In genomic region chr6:14280766-14281293, GRCh38 we compare ENCODE assay signal across 18 cellular contexts.
DNase-seq lines count a peak whose midpoint lies in the region; ATAC-seq, FAIRE-seq and TF ChIP-seq lines count a peak whose summit lies in the region.
"Had no signal": no experiment of that assay in that cellular context is flagged by ENCODE, and none has a peak within 500 bp of the region (broad histone marks: within the 10 kb centered on the region; RNA-seq: fewer than 3 reads in every experiment).

No MANE protein-coding gene starts in this region.

- ATAC-seq in body of pancreas = no peak
- ATAC-seq: activated CD8-positive, alpha-beta T cell treated with anti-CD3 and anti-CD28 coated beads for 36 hours; T-helper 17 cell had no signal

- no peaks in the 10 kb centered on the region for H3K36me3 ChIP-seq in H1 (ENCODE audit: control insufficient read depth in 2 of 4, insufficient read depth in 4 of 4, low read length in 3 of 4)
- no peaks in the 10 kb centered on the region for H3K36me3 ChIP-seq in neuronal stem cell (replicated peaks in 1 of 2; ENCODE audit: control insufficient read depth in 2 of 2, insufficient read depth in 2 of 2, low read length in 2 of 2)
- no peaks in the 10 kb centered on the region for H3K36me3 ChIP-seq in suprapubic skin
- H3K36me3 ChIP-seq in body of pancreas (replicated peaks in 1 of 2; ENCODE audit: insufficient read depth in 1 of 2, low read depth in 2 of 2) = no peaks in the 10 kb centered on the region

- H3K4ac ChIP-seq in H1 (replicated peaks; ENCODE audit: insufficient read length, low read depth, low read length) (peak overlapping the region; percentile 61), neuronal stem cell (ENCODE audit: low read length) (no peak overlapping the region)

- H2AFZ ChIP-seq in H1 (ENCODE audit: low read length) = no peak overlapping the region
- H2AFZ ChIP-seq in neuronal stem cell (ENCODE audit: low read length) = no peak overlapping the region

- no peak overlapping the region for H3K27ac ChIP-seq in H1 (ENCODE audit: low read depth, low read length)
- H3K27ac ChIP-seq in neuronal stem cell (replicated peaks; ENCODE audit: low read length) = no peak overlapping the region
- H3K27ac ChIP-seq in suprapubic skin = no peak overlapping the region
- H3K27ac ChIP-seq in body of pancreas = no peak overlapping the region
- H3K27ac ChIP-seq: HL-60 had no signal

- no peak overlapping the region for H3K23ac ChIP-seq in H1 (ENCODE audit: insufficient read length)
- H3K23ac ChIP-seq in neuronal stem cell (ENCODE audit: low read depth, low read length, poor library complexity) = peak overlapping the region; percentile 57

- H2BK5ac ChIP-seq in H1 (ENCODE audit: low read depth, low read length) (no peak overlapping the region), neuronal stem cell (ENCODE audit: low read length) (no peak overlapping the region)

- H2AK5ac ChIP-seq in H1 (ENCODE audit: low read depth, low read length) = no peak overlapping the region
- H2AK5ac ChIP-seq in neuronal stem cell (ENCODE audit: low read depth, low read length) = no peak overlapping the region

- peak; percentile 84 for DNase-seq in NCI-H82 (lab: John Stamatoyannopoulos, UW)
- DNase-seq in H1 (ENCODE audit: low read depth in 1 of 2, low spot score in 2 of 2) = peak; percentile 56 to 61
- DNase-seq in neuronal stem cell (ENCODE audit: low spot score) = no peak
- no peak for DNase-seq in anterior cingulate cortex (lab: John Stamatoyannopoulos, UW)
- no peak for DNase-seq in epidermal melanocyte (ENCODE audit: insufficient read length, low spot score)
- DNase-seq in suprapubic skin (ENCODE audit: low spot score in 2 of 2) = no peak
- no peak for DNase-seq in body of pancreas
- DNase-seq: activated CD8-positive, alpha-beta T cell treated with anti-CD3 and anti-CD28 coated beads for 36 hours; activated naive CD4-positive, alpha-beta T cell; activated T-cell treated with anti-CD3 and anti-CD28 coated beads, Interleukin-2, amount 50 U/mL, for 1 hour; amniotic stem cell; effector CD4-positive, alpha-beta T cell; NCI-H1092; NCI-H524 treated with DMSO at 0.1 percent for 48 hours; SIG-M5; T-helper 17 cell had no signal

- WGBS in H1 (ENCODE audit: extremely low coverage in 1 of 2, insufficient coverage in 1 of 2, insufficient read length in 1 of 2, insufficient replicate concordance in 2 of 2, low coverage in 1 of 2, low lambda C conversion rate in 2 of 2, missing lambda C conversion rate in 1 of 2), 2 experiments = 86% methylated on average over 17 of the region's 17 CpGs; no CpG with 5 or more reads in 1 of the 2 experiments
- WGBS in neuronal stem cell (ENCODE audit: extremely low coverage in 2 of 2, insufficient read length in 2 of 2, insufficient replicate concordance in 1 of 2), 2 donors = no CpG with 5 or more reads among the region's 17 CpGs
- 95% methylated on average over 17 of the region's 17 CpGs for WGBS in suprapubic skin
- WGBS in body of pancreas, 2 donors = 91 to 93% methylated on average over 17 of the region's 17 CpGs

- no peaks in the 10 kb centered on the region; a peak in 1 of 7 replicates for H3K27me3 ChIP-seq in H1 (replicated peaks in 1 of 4; ENCODE audit: control insufficient read depth in 3 of 4, extremely low read depth in 1 of 4, insufficient read depth in 3 of 4, low read length in 3 of 4)
- peaks cover 0 to 10% (median 0%) of the 10 kb centered on the region in 3 experiments for H3K27me3 ChIP-seq in neuronal stem cell (ENCODE audit: control insufficient read depth in 3 of 3, insufficient read depth in 3 of 3, low read depth in 1 of 3, low read length in 3 of 3)
- no peaks in the 10 kb centered on the region for H3K27me3 ChIP-seq in suprapubic skin
- no peaks in the 10 kb centered on the region for H3K27me3 ChIP-seq in body of pancreas

- POLR2A ChIA-PET in H1 (lab: Charles Lee; ENCODE audit: partially characterized antibody) = interaction anchor here (0.6 to 1.7 kb wide), 4 partner anchors 9 to 460 kb away, joined by 3 to 7 read pairs (median 4); no protein-coding TSS in a partner anchor

- H3K23me2 ChIP-seq in H1 (ENCODE audit: low read depth, low read length) = peaks cover 2% of the 10 kb centered on the region; the same call in 1 of the 2 replicates

- TF ChIP-seq POLR2A in H1 (IDR thresholded peaks at IDR 0.05; ENCODE audit: control extremely low read depth in 1 of 2, low read depth in 2 of 2, low read length in 2 of 2) (no peak), suprapubic skin (IDR thresholded peaks at IDR 0.05) (no peak), body of pancreas (IDR thresholded peaks at IDR 0.05) (no peak)

- no peak overlapping the region for H3K4me3 ChIP-seq in H1 (ENCODE audit: extremely low read depth in 1 of 4, insufficient read depth in 2 of 4, low read depth in 3 of 4, low read length in 4 of 4)
- no peak overlapping the region for H3K4me3 ChIP-seq in neuronal stem cell (ENCODE audit: low read length in 2 of 2)
- H3K4me3 ChIP-seq in suprapubic skin = no peak overlapping the region
- no peak overlapping the region for H3K4me3 ChIP-seq in body of pancreas

- TF ChIP-seq RAD21 in H1 (IDR thresholded peaks at IDR 0.05 in 1 of 2, conservative IDR thresholded peaks at IDR 0.05 in 1 of 2; ENCODE audit: low read depth in 2 of 2, low read length in 2 of 2) = peak; percentile 31 to 59

- H2BK12ac ChIP-seq in H1 (ENCODE audit: low read depth, low read length) (no peak overlapping the region), neuronal stem cell (ENCODE audit: low read length) (no peak overlapping the region)

- H2BK120ac ChIP-seq in H1 (replicated peaks; ENCODE audit: low read depth, low read length) (no peak overlapping the region), neuronal stem cell (ENCODE audit: low read depth, low read length) (no peak overlapping the region)

- H4K8ac ChIP-seq in H1 (ENCODE audit: extremely low read depth, insufficient read depth, low read length) (no peak overlapping the region; the same call in 1 of the 2 replicates), neuronal stem cell (ENCODE audit: low read depth, low read length) (no peak overlapping the region)

- H3K56ac ChIP-seq in H1 (replicated peaks; ENCODE audit: insufficient read length, low read depth, low read length) = no peak overlapping the region

- H2BK15ac ChIP-seq in H1 (ENCODE audit: low read length) (no peak overlapping the region), neuronal stem cell (ENCODE audit: low read length) (peak overlapping the region; percentile 77)

- H3K9ac ChIP-seq in H1 (replicated peaks in 1 of 4; ENCODE audit: extremely low read depth in 1 of 4, low read depth in 3 of 4, low read length in 3 of 4) (no peak overlapping the region), neuronal stem cell (ENCODE audit: low read depth, low read length, poor library complexity) (no peak overlapping the region)

- TF ChIP-seq EP300 in H1 (IDR thresholded peaks at IDR 0.05; ENCODE audit: borderline replicate concordance in 1 of 2, low read depth in 2 of 2, low read length in 2 of 2) (no peak), suprapubic skin (IDR thresholded peaks at IDR 0.05) (no peak)

- no peak overlapping the region for H4K91ac ChIP-seq in H1 (replicated peaks; ENCODE audit: insufficient read length, low read length)
- no peak overlapping the region for H4K91ac ChIP-seq in neuronal stem cell (ENCODE audit: low read depth, low read length, poor library complexity)

- H4K20me1 ChIP-seq in H1 (replicated peaks in 1 of 2; ENCODE audit: control insufficient read depth in 1 of 2, insufficient read depth in 2 of 2, low read length in 2 of 2) = no peaks in the 10 kb centered on the region

- H3K9me3 ChIP-seq in H1 (ENCODE audit: insufficient read depth in 2 of 2, low read depth in 1 of 2, low read length in 1 of 2) (no peaks in the 10 kb centered on the region), neuronal stem cell (replicated peaks in 1 of 2; ENCODE audit: control insufficient read depth in 2 of 2, insufficient read depth in 1 of 2, low read depth in 1 of 2, low read length in 2 of 2) (peaks cover 2% of the 10 kb centered on the region in 2 donors), suprapubic skin (no peaks in the 10 kb centered on the region), body of pancreas (no peaks in the 10 kb centered on the region)

- H3K18ac ChIP-seq in H1 (ENCODE audit: extremely low read depth, low read length) = peak overlapping the region; percentile 66
- peak overlapping the region; percentile 40 for H3K18ac ChIP-seq in neuronal stem cell (ENCODE audit: low read length)

- TF ChIP-seq CTCF in GM12872 (IDR thresholded peaks at IDR 0.05; ENCODE audit: insufficient read depth, low read depth, low read length) (0 out of 3 replicates have a peak, but pooled peaks have one; percentile 14), H1 (IDR thresholded peaks at IDR 0.05; ENCODE audit: control extremely low read depth in 1 of 3, insufficient read depth in 1 of 3, low read depth in 1 of 3, low read length in 3 of 3) (peak; percentile 33 to 76 (median 67)), suprapubic skin (IDR thresholded peaks at IDR 0.05) (no peak), body of pancreas (IDR thresholded peaks at IDR 0.05) (no peak)

- no peak overlapping the region for H4K5ac ChIP-seq in H1 (ENCODE audit: insufficient read length, low read depth, low read length)

- H3K14ac ChIP-seq in H1 (ENCODE audit: insufficient read length) (no peak overlapping the region), neuronal stem cell (ENCODE audit: low read length) (no peak overlapping the region)

- no peaks in the 10 kb centered on the region for H3K79me2 ChIP-seq in H1 (ENCODE audit: control insufficient read depth in 1 of 2, insufficient read depth in 2 of 2, low read length in 2 of 2)

- CTCF ChIA-PET in H1 (lab: Charles Lee; ENCODE audit: partially characterized antibody) = interaction anchor here (0.9 to 2.0 kb wide), 5 partner anchors 10 to 150 kb away, joined by 3 to 7 read pairs (median 4); no protein-coding TSS in a partner anchor

- no peak for FAIRE-seq in H1 (lab: Jason Lieb, UNC)

- H2BK20ac ChIP-seq in H1 (ENCODE audit: low read length) = no peak overlapping the region; the same call in 1 of the 2 replicates

- peaks cover 0 to 3% (median 1%) of the 10 kb centered on the region in 4 experiments; a peak in 5 of 7 replicates for H3K4me1 ChIP-seq in H1 (replicated peaks in 1 of 4; ENCODE audit: control insufficient read depth in 3 of 4, insufficient read depth in 4 of 4, low read length in 3 of 4)
- peaks cover 5 to 10% of the 10 kb centered on the region in 2 donors for H3K4me1 ChIP-seq in neuronal stem cell (ENCODE audit: control insufficient read depth in 2 of 2, insufficient read depth in 1 of 2, low read depth in 1 of 2, low read length in 2 of 2)
- peaks cover 10% of the 10 kb centered on the region for H3K4me1 ChIP-seq in suprapubic skin
- no peaks in the 10 kb centered on the region for H3K4me1 ChIP-seq in body of pancreas

- intact Hi-C loops in body of pancreas (cut with DNase I) = no loop called here

- no peak overlapping the region for H3K4me2 ChIP-seq in H1 (ENCODE audit: insufficient read depth in 1 of 2, low read depth in 2 of 2, low read length in 2 of 2)
- H3K4me2 ChIP-seq in neuronal stem cell (ENCODE audit: insufficient read depth, low read length, poor library complexity, severe bottlenecking) = no peak overlapping the region

- H3K79me1 ChIP-seq in H1 (ENCODE audit: low read depth, low read length) (no peaks in the 10 kb centered on the region), neuronal stem cell (ENCODE audit: low read depth, low read length) (no peaks in the 10 kb centered on the region)

TF ChIP-seq in H1, 55 proteins besides CTCF, POLR2A, EP300 and RAD21 (continues in another document):
- peak; percentile 52 for TF ChIP-seq TEAD4 (IDR thresholded peaks at IDR 0.05; ENCODE audit: low read depth, low read length)

Comparison
In these comparisons a context has a peak if more than half of its experiments do, and no peak if none do; other contexts are left out.
1. CTCF ChIP-seq: peak in GM12872 (single experiment) and H1 (3 of 3); none in suprapubic skin (0 of 2) and body of pancreas (0 of 7).
2. DNase-seq: peak in NCI-H82 (single experiment) and H1 (2 of 2); none in neuronal stem cell (single experiment), anterior cingulate cortex (0 of 58), epidermal melanocyte (single experiment), suprapubic skin (0 of 2) and body of pancreas (0 of 4).